Comparison of ENCODE assay signal across 8 cellular contexts in genomic region chr12:123387508-123388217, GRCh38.
A peak's percentile ranks its signal among the peaks of the same experiment; 100 is the strongest.
DNase-seq lines count a peak whose midpoint lies in the region; ATAC-seq and TF ChIP-seq lines count a peak whose summit lies in the region.

No MANE protein-coding gene starts in this region.

- DNase-seq in NAMALWA (ENCODE audit: low spot score) (peak; percentile 59), choroid plexus epithelial cell (ENCODE audit: low read depth) (peak; percentile 8), GM19240 (ENCODE audit: insufficient read length, low spot score) (no peak), SKM-1 (lab: John Stamatoyannopoulos, UW; ENCODE audit: unreplicated experiment) (no peak), NCI-H1930 (lab: John Stamatoyannopoulos, UW) (no peak)

- H3K4me3 ChIP-seq in BLaER1 = peak overlapping the region; percentile 82
- H3K4me3 ChIP-seq in choroid plexus epithelial cell (ENCODE audit: low read depth, low read length) = no peak overlapping the region

- H3K36me3 Mint-ChIP-seq in nephron (ENCODE audit: low read depth) = peaks cover 22% of the 10 kb centered on the region

- H3K4me1 Mint-ChIP-seq in nephron = peaks cover 26% of the 10 kb centered on the region

- H3K4me1 ChIP-seq in BLaER1 = peaks cover 51% of the 10 kb centered on the region

- no peaks in the 10 kb centered on the region for H3K27me3 ChIP-seq in BLaER1

- no peaks in the 10 kb centered on the region for H3K9me3 Mint-ChIP-seq in nephron

- no peak for TF ChIP-seq CTCF in choroid plexus epithelial cell (conservative IDR thresholded peaks at IDR 0.05; ENCODE audit: low read depth, low read length)
- TF ChIP-seq CTCF in nephron (IDR thresholded peaks at IDR 0.05; ENCODE audit: unreplicated experiment in 3 of 3) = no peak

- H3K4me3 Mint-ChIP-seq in nephron = peak overlapping the region; percentile 87 to 92 (median 90)

- peak overlapping the region; percentile 78 to 88 (median 87) for H3K27ac Mint-ChIP-seq in nephron

- no peak for ATAC-seq in GM21423 (IDR thresholded peaks at IDR 0.05; ENCODE audit: unreplicated experiment)

- H3K9ac ChIP-seq in BLaER1 = peak overlapping the region; percentile 80

- H4K20me1 ChIP-seq in BLaER1 = peaks cover 38% of the 10 kb centered on the region

- H3K27me3 Mint-ChIP-seq in nephron (ENCODE audit: low read depth) = no peaks in the 10 kb centered on the region

- no peaks in the 10 kb centered on the region for H3K9me3 ChIP-seq in BLaER1

- H3K4me2 ChIP-seq in BLaER1 = peak overlapping the region; percentile 88

- peaks cover 22% of the 10 kb centered on the region for H3K36me3 ChIP-seq in BLaER1

- peak overlapping the region; percentile 57 for H3K27ac ChIP-seq in BLaER1

Comparison
In these comparisons a context has a peak if more than half of its experiments do, and no peak if none do; other contexts are left out.
1. DNase-seq: peak in NAMALWA (single experiment) and choroid plexus epithelial cell (single experiment); none in GM19240 (single experiment), SKM-1 (single experiment) and NCI-H1930 (0 of 2).